9 cellular contexts compared by ENCODE assay signal in genomic region chr1:205568469-205569361, GRCh38.
DNase-seq lines count a peak whose midpoint lies in the region; ATAC-seq, FAIRE-seq and TF ChIP-seq lines count a peak whose summit lies in the region.
"Had no signal": no experiment of that assay in that cellular context is flagged by ENCODE, and none has a peak within 500 bp of the region (broad histone marks: within the 10 kb centered on the region; RNA-seq: fewer than 3 reads in every experiment).

No MANE protein-coding gene starts in this region.

- H3K4me3 ChIP-seq in bronchial epithelial cell (ENCODE audit: low read depth, low read length), result no peak overlapping the region
- peak overlapping the region; percentile 57 for H3K4me3 ChIP-seq in lung
- H3K4me3 ChIP-seq in tibial artery, result peak overlapping the region; percentile 2 to 30

- FAIRE-seq in bronchial epithelial cell (lab: Jason Lieb, UNC), result no peak

- TF ChIP-seq CTCF in bronchial epithelial cell (IDR thresholded peaks at IDR 0.05; ENCODE audit: insufficient read depth, low read length, severe bottlenecking) (peak; percentile 26), lung (IDR thresholded peaks at IDR 0.05; ENCODE audit: control extremely low read depth, extremely low read depth) (no peak), tibial artery (IDR thresholded peaks at IDR 0.05) (no peak)

- peaks cover 2% of the 10 kb centered on the region for H3K4me1 Mint-ChIP-seq in activated CD4-positive, alpha-beta T cell treated with anti-CD3 and anti-CD28 coated beads, Interleukin-2, amount 10 ng/mL, durations not matched to agents 7 days and 5 days
- peaks cover 2% of the 10 kb centered on the region for H3K4me1 Mint-ChIP-seq in activated CD4-positive, alpha-beta T cell treated with anti-CD3 and anti-CD28 coated beads, Interleukin-2, amount 10 ng/mL, durations not matched to agents 24 days and 14 days

- DNase-seq in activated CD4-positive, alpha-beta T cell treated with anti-CD3 and anti-CD28 coated beads, Interleukin-2, amount 10 ng/mL, durations not matched to agents 7 days and 5 days, result no peak
- DNase-seq in activated CD4-positive, alpha-beta T cell treated with anti-CD3 and anti-CD28 coated beads, Interleukin-2, amount 10 ng/mL, durations not matched to agents 24 days and 14 days, result no peak
- no peak for DNase-seq in bronchial epithelial cell (ENCODE audit: low read depth)
- DNase-seq in lung (ENCODE audit: low spot score), result no peak
- peak in 1 of 2 donors; percentile 58 for DNase-seq in tibial artery
- no peak for DNase-seq in NCI-H2171 (lab: John Stamatoyannopoulos, UW)
- DNase-seq: stimulated activated CD4-positive, alpha-beta T cell treated with anti-CD3 and anti-CD28 coated beads, Interleukin-12 subunit alpha, Interleukin-12 subunit beta, amount 100 ng/mL, for 4 hours had no signal

- H3K27ac Mint-ChIP-seq in activated CD4-positive, alpha-beta T cell treated with anti-CD3 and anti-CD28 coated beads, Interleukin-2, amount 10 ng/mL, durations not matched to agents 7 days and 5 days, result no peak overlapping the region
- no peak overlapping the region for H3K27ac Mint-ChIP-seq in activated CD4-positive, alpha-beta T cell treated with anti-CD3 and anti-CD28 coated beads, Interleukin-2, amount 10 ng/mL, durations not matched to agents 24 days and 14 days

- WGBS in lung, 2 donors, result 2 to 4% methylated on average over 56 to 88 of the region's 90 CpGs

- H3K4me3 Mint-ChIP-seq in activated CD4-positive, alpha-beta T cell treated with anti-CD3 and anti-CD28 coated beads, Interleukin-2, amount 10 ng/mL, durations not matched to agents 7 days and 5 days, result peak overlapping the region; percentile 32
- H3K4me3 Mint-ChIP-seq in activated CD4-positive, alpha-beta T cell treated with anti-CD3 and anti-CD28 coated beads, Interleukin-2, amount 10 ng/mL, durations not matched to agents 24 days and 14 days, result no peak overlapping the region

- H3K27me3 ChIP-seq in bronchial epithelial cell (ENCODE audit: control insufficient read depth, insufficient read depth, low read length), result peaks cover 47% of the 10 kb centered on the region
- no peaks in the 10 kb centered on the region for H3K27me3 ChIP-seq in lung (ENCODE audit: control insufficient read depth, insufficient read depth)
- peaks cover 0 to 68% of the 10 kb centered on the region in 2 donors for H3K27me3 ChIP-seq in tibial artery

- H3K27ac ChIP-seq in lung (ENCODE audit: low read depth in 1 of 2, low read length in 1 of 2) (peak overlapping the region in 1 of 2 donors; percentile 49), tibial artery (no peak overlapping the region)

- intact Hi-C loops in activated CD4-positive, alpha-beta T cell treated with anti-CD3 and anti-CD28 coated beads, Interleukin-2, amount 10 ng/mL, durations not matched to agents 24 days and 14 days (cut with micrococcal nuclease), result no loop called here
- intact Hi-C loops in tibial artery (cut with DNase I; ENCODE audit: low total_unique reads), result no loop called here

- peaks cover 70% of the 10 kb centered on the region for H3K27me3 Mint-ChIP-seq in activated CD4-positive, alpha-beta T cell treated with anti-CD3 and anti-CD28 coated beads, Interleukin-2, amount 10 ng/mL, durations not matched to agents 7 days and 5 days
- H3K27me3 Mint-ChIP-seq in activated CD4-positive, alpha-beta T cell treated with anti-CD3 and anti-CD28 coated beads, Interleukin-2, amount 10 ng/mL, durations not matched to agents 24 days and 14 days, result peaks cover 66% of the 10 kb centered on the region

- H3K36me3 ChIP-seq in bronchial epithelial cell (ENCODE audit: control insufficient read depth, insufficient read depth, low read length), result no peaks in the 10 kb centered on the region
- no peaks in the 10 kb centered on the region for H3K36me3 ChIP-seq in lung (ENCODE audit: control insufficient read depth in 2 of 2, insufficient read depth in 2 of 2, low read length in 2 of 2)
- no peaks in the 10 kb centered on the region for H3K36me3 ChIP-seq in tibial artery

- CTCF ChIA-PET in activated CD4-positive, alpha-beta T cell treated with anti-CD3 and anti-CD28 coated beads, Interleukin-2, amount 10 ng/mL, durations not matched to agents 7 days and 5 days (lab: Charles Lee), result interaction anchor here (1.1 to 3.6 kb wide), 5 partner anchors 8 to 90 kb away, joined by 3 to 13 read pairs (median 3); no protein-coding TSS in a partner anchor

- H3K9me3 ChIP-seq in lung (ENCODE audit: control insufficient read depth in 2 of 2, insufficient read depth in 1 of 2, low read length in 1 of 2) (peaks cover 0 to 2% of the 10 kb centered on the region in 2 donors), tibial artery (no peaks in the 10 kb centered on the region)

- peak; percentile 51 for ATAC-seq in lung (ENCODE audit: insufficient read depth, low FRiP score)
- ATAC-seq in HG03159 (IDR thresholded peaks at IDR 0.05; ENCODE audit: unreplicated experiment), result no peak
- no peak for ATAC-seq in GM19035 (IDR thresholded peaks at IDR 0.05; ENCODE audit: unreplicated experiment)

- H3K9me3 Mint-ChIP-seq in activated CD4-positive, alpha-beta T cell treated with anti-CD3 and anti-CD28 coated beads, Interleukin-2, amount 10 ng/mL, durations not matched to agents 7 days and 5 days, result no peaks in the 10 kb centered on the region
- H3K9me3 Mint-ChIP-seq in activated CD4-positive, alpha-beta T cell treated with anti-CD3 and anti-CD28 coated beads, Interleukin-2, amount 10 ng/mL, durations not matched to agents 24 days and 14 days, result no peaks in the 10 kb centered on the region

- POLR2A ChIA-PET in activated CD4-positive, alpha-beta T cell treated with anti-CD3 and anti-CD28 coated beads, Interleukin-2, amount 10 ng/mL, durations not matched to agents 7 days and 5 days (lab: Charles Lee), result no interaction called here

- H3K4me1 ChIP-seq in lung (ENCODE audit: control insufficient read depth in 2 of 2, insufficient read depth in 2 of 2, low read length in 2 of 2), result peaks cover 2 to 4% of the 10 kb centered on the region in 2 donors
- peaks cover 0 to 18% (median 10%) of the 10 kb centered on the region in 4 donors for H3K4me1 ChIP-seq in tibial artery

- no peaks in the 10 kb centered on the region for H3K36me3 Mint-ChIP-seq in activated CD4-positive, alpha-beta T cell treated with anti-CD3 and anti-CD28 coated beads, Interleukin-2, amount 10 ng/mL, durations not matched to agents 7 days and 5 days (ENCODE audit: low read depth)
- no peaks in the 10 kb centered on the region for H3K36me3 Mint-ChIP-seq in activated CD4-positive, alpha-beta T cell treated with anti-CD3 and anti-CD28 coated beads, Interleukin-2, amount 10 ng/mL, durations not matched to agents 24 days and 14 days (ENCODE audit: low read depth)
